ENCODE assay signal across 20 cellular contexts in the genomic region with DNA sequence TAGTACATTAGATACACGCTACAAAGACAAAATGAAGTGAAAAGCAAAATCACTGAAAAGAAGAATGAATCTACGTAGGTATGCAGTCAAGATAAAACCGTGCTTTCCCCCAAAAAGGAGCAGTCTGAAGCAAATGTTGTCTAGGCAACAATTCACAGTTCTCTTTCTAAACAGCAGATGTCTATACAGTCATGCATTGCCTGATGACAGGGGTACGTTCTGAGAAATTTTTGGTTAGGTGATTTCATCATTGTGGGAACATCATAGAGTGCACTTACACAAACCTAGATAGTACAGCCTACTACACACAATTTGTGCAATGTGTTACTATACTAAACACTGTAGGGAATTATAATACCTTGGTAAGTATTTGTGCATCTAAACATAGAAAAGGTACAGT. TPM values are rescaled to one million over a fixed set of nuclear protein-coding genes. Genes with fewer than 3 reads are reported as not detected.
A peak's percentile ranks its signal among the peaks of the same experiment; 100 is the strongest.
DNase-seq lines count a peak whose midpoint lies in the region; ATAC-seq, FAIRE-seq and TF ChIP-seq lines count a peak whose summit lies in the region.
"Had no signal": no experiment of that assay in that cellular context is flagged by ENCODE, and none has a peak within 500 bp of the region (broad histone marks: within the 10 kb centered on the region; RNA-seq: fewer than 3 reads in every experiment).

No MANE protein-coding gene starts in this region.

- in situ Hi-C loops in brain microvascular endothelial cell (cut with HindIII; ENCODE audit: low pct_ligation_motif_present, low sequenced_read_pairs): no loop called here

- DNase-seq in NCI-H1694 treated with DMSO at 0.1 percent for 48 hours (lab: John Stamatoyannopoulos, UW) (peak; percentile 5), NCI-H1694 (lab: John Stamatoyannopoulos, UW) (no peak), GM12892 (ENCODE audit: insufficient read length) (no peak), NCI-H1092 treated with DMSO at 0.1 percent for 48 hours (lab: John Stamatoyannopoulos, UW) (peak; percentile 93), brain microvascular endothelial cell (peak; percentile 2), GM19238 (ENCODE audit: insufficient read length, low spot score) (no peak), AG08396 (ENCODE audit: low spot score) (no peak), left ventricle myocardium superior (no peak)
- DNase-seq: 8988T; activated B cell treated with CpG ODN at 0.5 μM for 24 hours; activated CD8-positive, alpha-beta memory T cell treated with anti-CD3 and anti-CD28 coated beads for 24 hours; activated effector memory CD4-positive, alpha-beta T cell treated with Interleukin-2 at 50 U/mL for 16 hours; effector memory CD4-positive, alpha-beta T cell; GF-D8; H9; head of caudate nucleus; stimulated activated CD4-positive, alpha-beta T cell treated with anti-CD3 and anti-CD28 coated beads, Interleukin-12 subunit alpha, Interleukin-12 subunit beta, amount 100 ng/mL, for 4 hours; thyroid gland had no signal

- FAIRE-seq in GM12892 (lab: Jason Lieb, UNC): peak; percentile 62

- no peak for ATAC-seq in left ventricle myocardium superior

- no peaks in the 10 kb centered on the region for H3K36me3 ChIP-seq in brain microvascular endothelial cell (replicated peaks)

- no peak overlapping the region for H3K27ac ChIP-seq in brain microvascular endothelial cell
- H3K27ac ChIP-seq: C4-2B, HL-60, thyroid gland had no signal

- intact Hi-C loops in left ventricle myocardium superior (cut with micrococcal nuclease): no loop called here

- no peak overlapping the region for H3K4me3 ChIP-seq in brain microvascular endothelial cell (ENCODE audit: low read depth, low read length)
- H3K4me3 ChIP-seq: thyroid gland had no signal

- TF ChIP-seq POLR2A in GM12892 (IDR thresholded peaks at IDR 0.05; ENCODE audit: low read depth, low read length): no peak

- no peak for TF ChIP-seq CTCF in brain microvascular endothelial cell (IDR thresholded peaks at IDR 0.05; ENCODE audit: low read depth, low read length, missing control alignments)

- H3K27me3 ChIP-seq in brain microvascular endothelial cell (replicated peaks): no peaks in the 10 kb centered on the region
- H3K27me3 ChIP-seq: thyroid gland had no signal

RNA-seq across cellular contexts. Expression of gene JHY, which starts 18.2 kb away (rescaled TPM):
- polyA plus RNA-seq in GM12892 (2012; ENCODE audit: missing spikeins): 2.0 TPM
- 1.8 TPM for total RNA-seq in left ventricle myocardium superior

Comparison
In these comparisons a context has a peak if more than half of its experiments do, and no peak if none do; other contexts are left out.
1. DNase-seq: peak in NCI-H1694 treated with DMSO at 0.1 percent for 48 hours (single experiment), NCI-H1092 treated with DMSO at 0.1 percent for 48 hours (single experiment) and brain microvascular endothelial cell (single experiment); none in NCI-H1694 (single experiment), GM12892 (single experiment), GM19238 (single experiment), AG08396 (single experiment) and left ventricle myocardium superior (single experiment).